8 cellular contexts compared by ENCODE assay signal in the genomic region with DNA sequence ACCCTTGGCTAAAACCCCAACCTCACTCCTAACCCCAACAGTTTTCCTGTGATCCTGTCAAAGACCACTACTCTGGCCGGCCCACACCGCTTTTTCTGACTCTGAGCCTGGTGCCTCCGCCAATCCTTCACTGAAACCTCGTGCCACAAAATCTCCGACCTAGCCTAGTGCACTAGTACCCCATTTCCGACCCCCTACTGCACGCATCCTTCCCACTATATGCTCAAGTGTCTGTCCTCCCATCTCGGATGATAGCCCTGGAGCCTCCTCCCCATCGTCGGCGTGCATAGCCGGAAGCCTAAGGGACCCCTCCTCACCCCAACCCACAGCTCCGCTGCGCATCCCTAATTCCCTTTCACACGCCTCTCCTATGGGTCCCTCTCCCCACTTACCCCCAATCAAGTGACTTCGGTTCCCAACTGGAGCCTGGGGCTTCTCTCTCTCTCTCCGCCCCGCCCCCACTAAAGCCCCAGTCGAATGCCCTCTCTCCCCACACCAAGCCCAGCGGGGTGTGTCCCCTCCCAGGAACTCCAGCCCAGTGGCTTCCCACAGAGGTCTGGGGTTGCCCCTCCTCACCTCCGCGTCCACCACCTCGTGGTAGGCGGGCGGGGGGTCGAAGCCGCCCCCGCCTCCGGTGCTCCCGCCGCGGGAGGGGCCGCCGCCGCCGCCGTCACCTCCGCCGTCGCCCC. TPM values are rescaled to one million over a fixed set of nuclear protein-coding genes. Genes with fewer than 3 reads are reported as not detected.
DNase-seq lines count a peak whose midpoint lies in the region; ATAC-seq and TF ChIP-seq lines count a peak whose summit lies in the region.

No MANE protein-coding gene starts in this region.

- H3K27me3 Mint-ChIP-seq in activated naive CD8-positive, alpha-beta T cell treated with anti-CD3 and anti-CD28 coated beads for 36 hours, result no peaks in the 10 kb centered on the region

- no peaks in the 10 kb centered on the region for H3K36me3 ChIP-seq in A673 (ENCODE audit: insufficient read depth, low read length, poor library complexity, severe bottlenecking)
- no peaks in the 10 kb centered on the region; the same call in 1 of the 2 replicates for H3K36me3 ChIP-seq in Panc1 (ENCODE audit: control insufficient read depth, insufficient read depth, low read length)

- no peaks in the 10 kb centered on the region for H3K9me3 Mint-ChIP-seq in activated naive CD8-positive, alpha-beta T cell treated with anti-CD3 and anti-CD28 coated beads for 36 hours

- in situ Hi-C loops in Panc1 (cut with HindIII; ENCODE audit: low pct_unique_long_range_greater_than_20kb, low sequenced_read_pairs), result no loop called here

- H3K4me3 Mint-ChIP-seq in activated naive CD8-positive, alpha-beta T cell treated with anti-CD3 and anti-CD28 coated beads for 36 hours, result peak overlapping the region; percentile 95

- H3K4me1 Mint-ChIP-seq in activated naive CD8-positive, alpha-beta T cell treated with anti-CD3 and anti-CD28 coated beads for 36 hours, result peaks cover 61% of the 10 kb centered on the region

- ATAC-seq in GM18519 (IDR thresholded peaks at IDR 0.05; ENCODE audit: low FRiP score, unreplicated experiment) (peak; percentile 2), HG03103 (IDR thresholded peaks at IDR 0.05; ENCODE audit: low read depth, unreplicated experiment) (peak; percentile 13), Panc1 (peak; percentile 70), left cardiac atrium (peak; percentile 20 to 29)

- intact Hi-C loops in A673 (cut with micrococcal nuclease; ENCODE audit: unreplicated experiment) (no loop called here), Panc1 (cut with micrococcal nuclease; ENCODE audit: unreplicated experiment) (loop anchor here (5.0 kb wide), 1 partner anchor 72 kb away; no protein-coding TSS in a partner anchor), left cardiac atrium (cut with DNase I) (loop anchor here (10.0 kb wide), 2 partner anchors 50 to 60 kb away; no protein-coding TSS in a partner anchor), posterior vena cava (cut with DNase I) (loop anchor here in 1 of 2 donors (10.0 kb wide), 1 partner anchor 60 kb away; no protein-coding TSS in a partner anchor)

- H3K36me3 Mint-ChIP-seq in activated naive CD8-positive, alpha-beta T cell treated with anti-CD3 and anti-CD28 coated beads for 36 hours, result peaks cover 20% of the 10 kb centered on the region

- peak overlapping the region; percentile 95 for H3K27ac ChIP-seq in A673 (ENCODE audit: low read depth, low read length, poor library complexity, severe bottlenecking)
- peak overlapping the region; percentile 87 for H3K27ac ChIP-seq in Panc1 (ENCODE audit: low read length)

- POLR2A ChIA-PET in A673 (lab: Charles Lee; ENCODE audit: low non-redundant PET), result no interaction called here
- POLR2A ChIA-PET in Panc1 (lab: Charles Lee), result no interaction called here

- DNase-seq in A673 (ENCODE audit: low spot score), result peak; percentile 51
- no peak for DNase-seq in Panc1 (ENCODE audit: low read depth, low spot score)
- DNase-seq in activated naive CD8-positive, alpha-beta T cell treated with anti-CD3 and anti-CD28 coated beads for 36 hours, result peak; percentile 56
- DNase-seq in left cardiac atrium, result peak; percentile 55
- peak; percentile 80 for DNase-seq in posterior vena cava (ENCODE audit: low spot score)
- DNase-seq in SKM-1 treated with dmso at 0.1 percent for 144 hours (lab: John Stamatoyannopoulos, UW; ENCODE audit: unreplicated experiment), result no peak

- H3K27me3 ChIP-seq in A673 (replicated peaks; ENCODE audit: insufficient read depth, low read depth, low read length, poor library complexity) (no peaks in the 10 kb centered on the region), Panc1 (ENCODE audit: control insufficient read depth, insufficient read depth, low read length) (no peaks in the 10 kb centered on the region)

- H3K9me3 ChIP-seq in A673 (ENCODE audit: low read depth, low read length, poor library complexity, severe bottlenecking) (no peaks in the 10 kb centered on the region), Panc1 (ENCODE audit: control insufficient read depth, insufficient read depth, low read depth, low read length) (no peaks in the 10 kb centered on the region)

- peaks cover 34% of the 10 kb centered on the region for H3K4me1 ChIP-seq in A673 (ENCODE audit: insufficient read depth, low read length, poor library complexity, severe bottlenecking)
- H3K4me1 ChIP-seq in Panc1 (ENCODE audit: control insufficient read depth, insufficient read depth, low read length), result peaks cover 46% of the 10 kb centered on the region

- BruUV-seq in A673 (replicated peaks; lab: Mats Ljungman, UMichigan) (no TSS peak), Panc1 (replicated peaks; lab: Mats Ljungman, UMichigan) (no TSS peak)

- TF ChIP-seq CTCF in A673 (conservative IDR thresholded peaks at IDR 0.05; ENCODE audit: low read depth, low read length) (no peak), Panc1 (IDR thresholded peaks at IDR 0.05) (no peak)

- H3K4me3 ChIP-seq in A673 (ENCODE audit: low read depth, low read length, poor library complexity, severe bottlenecking) (peak overlapping the region; percentile 83), Panc1 (ENCODE audit: low read depth in 2 of 2, low read length in 2 of 2) (peak overlapping the region; percentile 69 to 86)

- H3K27ac Mint-ChIP-seq in activated naive CD8-positive, alpha-beta T cell treated with anti-CD3 and anti-CD28 coated beads for 36 hours, result peak overlapping the region; percentile 90

- CTCF ChIA-PET in A673 (lab: Charles Lee), result no interaction called here
- CTCF ChIA-PET in Panc1 (lab: Charles Lee), result no interaction called here

RNA-seq across cellular contexts. Expression of gene USP24, which starts 0.8 kb away (rescaled TPM):
- total RNA-seq in A673 (2021) (53.0 and 54.6 TPM in 2 replicates), Panc1 (2021; ENCODE audit: unreplicated experiment) (52.2 TPM), left cardiac atrium (10 to 100 TPM; 31.8 to 33.6 TPM), posterior vena cava (10 to 100 TPM; 31.5 to 35.1 TPM)
- polyA plus RNA-seq in Panc1 (2012; ENCODE audit: insufficient read length), result 19.9 TPM
- total RNA-seq in activated naive CD8-positive, alpha-beta T cell treated with anti-CD3 and anti-CD28 coated beads for 36 hours, result 10 to 100 TPM; 44.4 to 51.2 TPM

Comparison
In these comparisons a context has a peak if more than half of its experiments do, and no peak if none do; other contexts are left out.
1. DNase-seq: peak in A673 (single experiment), activated naive CD8-positive, alpha-beta T cell treated with anti-CD3 and anti-CD28 coated beads for 36 hours (single experiment), left cardiac atrium (single experiment) and posterior vena cava (single experiment); none in Panc1 (single experiment) and SKM-1 treated with dmso at 0.1 percent for 144 hours (single experiment).
2. ATAC-seq: peak in every context shown above with its lines; median percentile 70 in Panc1; 24 in left cardiac atrium; 13 in HG03103; 2 in GM18519.